Comparison of ENCODE assay signal across 8 cellular contexts in the genomic region with DNA sequence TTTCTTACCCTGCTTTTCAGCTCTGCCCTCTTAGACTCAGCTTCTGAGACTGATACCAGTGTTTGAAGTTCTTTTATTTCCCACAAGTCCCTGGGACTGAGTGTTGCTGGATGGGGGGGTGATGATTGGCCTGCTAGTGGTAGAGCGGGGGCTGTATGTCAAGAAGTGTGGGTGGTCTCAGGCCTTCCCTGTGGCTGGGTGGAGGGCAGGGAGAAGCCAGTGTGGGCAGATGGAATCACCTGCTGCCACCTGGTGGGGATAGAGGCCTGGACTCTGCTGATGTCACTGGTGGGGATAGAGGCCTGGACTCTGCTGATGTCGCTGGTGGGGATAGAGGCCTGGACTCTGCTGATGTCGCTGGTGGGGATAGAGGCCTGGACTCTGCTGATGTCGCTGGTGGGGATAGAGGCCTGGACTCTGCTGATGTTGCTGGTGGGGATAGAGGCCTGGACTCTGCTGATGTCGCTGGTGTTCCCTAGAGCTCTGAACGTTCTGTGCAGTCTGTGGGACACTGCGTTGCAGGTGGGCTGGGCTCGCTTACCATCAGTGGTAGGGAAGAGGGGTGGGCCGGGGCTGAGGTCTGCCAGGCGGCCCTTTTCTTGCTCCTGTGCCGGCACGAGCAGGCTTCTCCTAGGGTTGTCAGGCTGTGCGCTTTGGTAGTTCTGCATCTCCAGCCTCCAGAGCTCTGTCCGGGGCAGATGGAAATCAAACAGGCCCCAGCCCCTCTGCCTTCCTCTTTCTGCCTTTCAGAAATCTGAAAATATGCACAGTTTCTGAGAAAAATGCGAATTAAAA.
DNase-seq lines count a peak whose midpoint lies in the region; ATAC-seq, FAIRE-seq and TF ChIP-seq lines count a peak whose summit lies in the region.

No MANE protein-coding gene starts in this region.

- H3K9me3 Mint-ChIP-seq in stimulated activated naive CD8-positive, alpha-beta T cell treated with anti-CD3 and anti-CD28 coated beads, Interleukin-15, amount 100 ng/mL, for 72 hours = no peaks in the 10 kb centered on the region

- no peak overlapping the region for H3K4me3 ChIP-seq in H7 (ENCODE audit: insufficient read depth, low read depth, low read length)
- H3K4me3 ChIP-seq in RWPE2 (ENCODE audit: severe bottlenecking) = no peak overlapping the region
- no peak overlapping the region for H3K4me3 ChIP-seq in brain microvascular endothelial cell (ENCODE audit: low read depth, low read length)
- no peak overlapping the region for H3K4me3 ChIP-seq in left lung

- DNase-seq in DMS153 (lab: John Stamatoyannopoulos, UW) (peak; percentile 13), H7 (peak; percentile 70), RWPE2 (ENCODE audit: low spot score) (no peak), brain microvascular endothelial cell (no peak), left lung (no peak), frontal cortex (ENCODE audit: low spot score in 2 of 2) (no peak)
- peak; percentile 26 to 54 for DNase-seq in stimulated activated naive CD8-positive, alpha-beta T cell treated with anti-CD3 and anti-CD28 coated beads, Interleukin-15, amount 100 ng/mL, for 72 hours

- H3K27me3 ChIP-seq in H7 (ENCODE audit: control insufficient read depth, insufficient read depth, low read length) (no peaks in the 10 kb centered on the region), RWPE2 (ENCODE audit: insufficient read depth, poor library complexity, severe bottlenecking) (no peaks in the 10 kb centered on the region), brain microvascular endothelial cell (replicated peaks) (no peaks in the 10 kb centered on the region), left lung (no peaks in the 10 kb centered on the region)

- intact Hi-C loops in left lung (cut with DNase I) = loop anchor here in 1 of 2 donors (5.0 kb wide), 1 partner anchor 149 kb away; no protein-coding TSS in a partner anchor

- H3K36me3 ChIP-seq in H7 (replicated peaks; ENCODE audit: control insufficient read depth, insufficient read depth, low read length) (peaks cover 2% of the 10 kb centered on the region; the same call in 1 of the 2 replicates), RWPE2 (ENCODE audit: low read depth) (no peaks in the 10 kb centered on the region; the same call in none of the 2 replicates), brain microvascular endothelial cell (replicated peaks) (peaks cover 8% of the 10 kb centered on the region), left lung (no peaks in the 10 kb centered on the region)

- in situ Hi-C loops in brain microvascular endothelial cell (cut with HindIII; ENCODE audit: low pct_ligation_motif_present, low sequenced_read_pairs) = no loop called here

- no peak overlapping the region for H3K27ac Mint-ChIP-seq in stimulated activated naive CD8-positive, alpha-beta T cell treated with anti-CD3 and anti-CD28 coated beads, Interleukin-15, amount 100 ng/mL, for 72 hours

- ATAC-seq in RWPE2 (ENCODE audit: low read depth) (peak; percentile 78), left lung (peak; percentile 46), HG03342 (IDR thresholded peaks at IDR 0.05; ENCODE audit: unreplicated experiment) (no peak)
- peak; percentile 88 for ATAC-seq in stimulated activated naive CD8-positive, alpha-beta T cell treated with anti-CD3 and anti-CD28 coated beads, Interleukin-15, amount 100 ng/mL, for 72 hours

- peak; percentile 49 for TF ChIP-seq CTCF in RWPE2 (IDR thresholded peaks at IDR 0.05; ENCODE audit: poor library complexity, severe bottlenecking)
- peak; percentile 71 for TF ChIP-seq CTCF in brain microvascular endothelial cell (IDR thresholded peaks at IDR 0.05; ENCODE audit: low read depth, low read length, missing control alignments)
- TF ChIP-seq CTCF in left lung (IDR thresholded peaks at IDR 0.05) = peak; percentile 20 to 22

- no peaks in the 10 kb centered on the region for H3K4me1 ChIP-seq in RWPE2 (ENCODE audit: insufficient read depth, poor library complexity, severe bottlenecking)
- H3K4me1 ChIP-seq in left lung = peaks cover 14 to 31% of the 10 kb centered on the region in 2 donors

- no peaks in the 10 kb centered on the region for H3K27me3 Mint-ChIP-seq in stimulated activated naive CD8-positive, alpha-beta T cell treated with anti-CD3 and anti-CD28 coated beads, Interleukin-15, amount 100 ng/mL, for 72 hours

- H3K4me3 Mint-ChIP-seq in stimulated activated naive CD8-positive, alpha-beta T cell treated with anti-CD3 and anti-CD28 coated beads, Interleukin-15, amount 100 ng/mL, for 72 hours = no peak overlapping the region

- FAIRE-seq in frontal cortex (lab: Jason Lieb, UNC) = no peak

- H3K9me3 ChIP-seq in RWPE2 (ENCODE audit: severe bottlenecking) (no peaks in the 10 kb centered on the region), left lung (no peaks in the 10 kb centered on the region)

- H3K27ac ChIP-seq in RWPE2 (ENCODE audit: poor library complexity, severe bottlenecking) (no peak overlapping the region), brain microvascular endothelial cell (no peak overlapping the region), left lung (no peak overlapping the region)

- H3K4me1 Mint-ChIP-seq in stimulated activated naive CD8-positive, alpha-beta T cell treated with anti-CD3 and anti-CD28 coated beads, Interleukin-15, amount 100 ng/mL, for 72 hours = peaks cover 57% of the 10 kb centered on the region

Comparison
In these comparisons a context has a peak if more than half of its experiments do, and no peak if none do; other contexts are left out.
1. DNase-seq: peak in DMS153 (single experiment), H7 (single experiment) and stimulated activated naive CD8-positive, alpha-beta T cell treated with anti-CD3 and anti-CD28 coated beads, Interleukin-15, amount 100 ng/mL, for 72 hours (2 of 2); none in RWPE2 (single experiment), brain microvascular endothelial cell (single experiment), left lung (0 of 2) and frontal cortex (0 of 2).
2. CTCF ChIP-seq: peak in every context shown above with its lines; median percentile 71 in brain microvascular endothelial cell; 49 in RWPE2; 21 in left lung.